1 cellular context compared by ENCODE assay signal in genomic region chr3:107892960-107893359, GRCh38.
TF ChIP-seq lines count a peak whose summit lies in the region.

No MANE protein-coding gene starts in this region.

TF ChIP-seq in GM23338, 12 proteins besides CTCF, POLR2A, EP300 and RAD21 (continued from another document):
- TF ChIP-seq REST (IDR thresholded peaks at IDR 0.05; ENCODE audit: unreplicated experiment), result no peak
- no peak for TF ChIP-seq POLR2AphosphoS5 (IDR thresholded peaks at IDR 0.05; ENCODE audit: low read depth)
- no peak for TF ChIP-seq NANOG (IDR thresholded peaks at IDR 0.05; ENCODE audit: borderline replicate concordance)
- no peak for TF ChIP-seq EZH2phosphoT487 (IDR thresholded peaks at IDR 0.05; ENCODE audit: unreplicated experiment)
- TF ChIP-seq ETS1 (IDR thresholded peaks at IDR 0.05), result no peak
- no peak for TF ChIP-seq EZH2 (IDR thresholded peaks at IDR 0.05; ENCODE audit: low read depth, unreplicated experiment)
